In genomic region chr22:23289851-23290724, GRCh38 we compare ENCODE assay signal across 8 cellular contexts.
DNase-seq lines count a peak whose midpoint lies in the region; ATAC-seq and TF ChIP-seq lines count a peak whose summit lies in the region.

No MANE protein-coding gene starts in this region.

- intact Hi-C loops in Caco-2 (cut with micrococcal nuclease; ENCODE audit: unreplicated experiment) (loop anchor here (1.0 kb wide), 1 partner anchor 331 kb away; no protein-coding TSS in a partner anchor), MCF 10A (cut with micrococcal nuclease) (loop anchor here (1.0 to 10.0 kb wide), 2 partner anchors 112 to 335 kb away; no protein-coding TSS in a partner anchor)

- H3K9me3 Mint-ChIP-seq in Caco-2 (ENCODE audit: unreplicated experiment) (no peaks in the 10 kb centered on the region), MCF 10A (ENCODE audit: unreplicated experiment) (no peaks in the 10 kb centered on the region)

- H3K36me3 Mint-ChIP-seq in Caco-2 (ENCODE audit: insufficient read depth, unreplicated experiment) (peaks cover 70% of the 10 kb centered on the region), MCF 10A (ENCODE audit: insufficient read depth, unreplicated experiment) (peaks cover 64% of the 10 kb centered on the region)

- peak overlapping the region; percentile 57 for H3K27ac Mint-ChIP-seq in Caco-2 (ENCODE audit: unreplicated experiment)
- no peak overlapping the region for H3K27ac Mint-ChIP-seq in MCF 10A (ENCODE audit: low read depth, unreplicated experiment)

- peaks cover 18% of the 10 kb centered on the region for H3K4me1 Mint-ChIP-seq in Caco-2 (ENCODE audit: low read depth, unreplicated experiment)
- peaks cover 6% of the 10 kb centered on the region for H3K4me1 Mint-ChIP-seq in MCF 10A (ENCODE audit: insufficient read depth, unreplicated experiment)

- H3K4me3 ChIP-seq in Caco-2 (ENCODE audit: low read depth, low read length): no peak overlapping the region

- TF ChIP-seq CTCF in Caco-2 (IDR thresholded peaks at IDR 0.05; ENCODE audit: insufficient read depth in 1 of 2, low read depth in 1 of 2, low read length in 1 of 2, severe bottlenecking in 1 of 2, unreplicated experiment in 1 of 2): peak in 1 of 2 experiments; percentile 83
- TF ChIP-seq CTCF in VCaP (conservative IDR thresholded peaks at IDR 0.05): peak; percentile 84
- TF ChIP-seq CTCF in MCF 10A (IDR thresholded peaks at IDR 0.05; ENCODE audit: unreplicated experiment): peak; percentile 76

- POLR2A ChIA-PET in Caco-2 (lab: Charles Lee) (no interaction called here), MCF 10A (lab: Yijun Ruan, JAX) (interaction anchor here (0.7 to 1.1 kb wide), 3 partner anchors 11 to 112 kb away, joined by 3 to 4 read pairs (median 3); no protein-coding TSS in a partner anchor)

- H3K9me3 ChIP-seq in Caco-2: no peaks in the 10 kb centered on the region

- no peak overlapping the region for H3K4me3 Mint-ChIP-seq in Caco-2 (ENCODE audit: unreplicated experiment)
- no peak overlapping the region for H3K4me3 Mint-ChIP-seq in MCF 10A (ENCODE audit: unreplicated experiment)

- no peaks in the 10 kb centered on the region; the same call in 1 of the 2 replicates for H3K36me3 ChIP-seq in Caco-2 (ENCODE audit: control insufficient read depth, insufficient read depth, low read length)

- no TSS peak for BruUV-seq in Caco-2 (replicated peaks; lab: Mats Ljungman, UMichigan)
- BruUV-seq in MCF 10A (replicated peaks; lab: Mats Ljungman, UMichigan): no TSS peak

- ATAC-seq in left lobe of liver (peak; percentile 93), GM19324 (IDR thresholded peaks at IDR 0.05; ENCODE audit: low FRiP score, unreplicated experiment) (no peak)

- CTCF ChIA-PET in Caco-2 (lab: Charles Lee) (interaction anchor here (0.6 to 1.9 kb wide), 7 partner anchors 8 to 150 kb away, joined by 3 to 19 read pairs (median 3); partner anchors contain the start of gene BCR), MCF 10A (lab: Yijun Ruan, JAX) (interaction anchor here (0.6 to 3.3 kb wide), 30 partner anchors 8 to 331 kb away, joined by 3 to 43 read pairs (median 4); partner anchors contain the start of gene BCR)

- DNase-seq in Caco-2: peak; percentile 66 to 68
- peak; percentile 98 for DNase-seq in HuH-7 (ENCODE audit: low spot score)
- peak; percentile 61 for DNase-seq in MCF 10A (ENCODE audit: unreplicated experiment)
- peak; percentile 79 for DNase-seq in left lobe of liver (ENCODE audit: low spot score)
- DNase-seq in stimulated activated CD4-positive, alpha-beta T cell treated with anti-CD3 and anti-CD28 coated beads, TNF-alpha, amount 100 ng/mL, for 24 hours (ENCODE audit: low read depth in 3 of 3): peak; percentile 31 to 59 (median 31)
- no peak for DNase-seq in DMS153 (lab: John Stamatoyannopoulos, UW)

- H3K4me1 ChIP-seq in Caco-2: peaks cover 14% of the 10 kb centered on the region

- no peak overlapping the region for H3K27ac ChIP-seq in VCaP

- H3K27me3 ChIP-seq in Caco-2 (replicated peaks; ENCODE audit: control insufficient read depth, insufficient read depth, low read length): no peaks in the 10 kb centered on the region

- H3K27me3 Mint-ChIP-seq in Caco-2 (ENCODE audit: insufficient read depth, unreplicated experiment) (no peaks in the 10 kb centered on the region), MCF 10A (ENCODE audit: insufficient read depth, unreplicated experiment) (no peaks in the 10 kb centered on the region)
